Comparison of ENCODE assay signal across 12 cellular contexts in genomic region chr2:233165543-233165894, GRCh38.
"Had no signal": no experiment of that assay in that cellular context is flagged by ENCODE, and none has a peak within 500 bp of the region (broad histone marks: within the 10 kb centered on the region; RNA-seq: fewer than 3 reads in every experiment).

No MANE protein-coding gene starts in this region.

- H3K4me3 Mint-ChIP-seq: activated CD4-positive, alpha-beta T cell treated with anti-CD3 and anti-CD28 coated beads, Interleukin-2, amount 10 ng/mL, durations not matched to agents 24 days and 14 days; endodermal cell; neural progenitor cell had no signal

- H3K9me3 ChIP-seq: breast epithelium, thyroid gland had no signal

- H3K36me3 ChIP-seq: breast epithelium, neural progenitor cell, thyroid gland had no signal

- H3K27me3 ChIP-seq: breast epithelium, neural progenitor cell, thyroid gland had no signal

- H3K4me3 ChIP-seq: neural progenitor cell, thyroid gland had no signal

- H3K27ac ChIP-seq: neural progenitor cell, thyroid gland, VCaP had no signal

- H3K27ac Mint-ChIP-seq: activated CD4-positive, alpha-beta T cell treated with anti-CD3 and anti-CD28 coated beads, Interleukin-2, amount 10 ng/mL, durations not matched to agents 24 days and 14 days; activated naive CD4-positive, alpha-beta T cell treated with anti-CD3 and anti-CD28 coated beads, Interleukin-2, amount 50 U/mL, for 72 hours; endodermal cell; neural progenitor cell had no signal

- DNase-seq: dermis blood vessel endothelial cell, endodermal cell, hippocampal formation, midbrain, retina, T1000 had no signal

- H3K4me1 ChIP-seq: breast epithelium, neural progenitor cell, thyroid gland had no signal

- H3K4me1 Mint-ChIP-seq: activated CD4-positive, alpha-beta T cell treated with anti-CD3 and anti-CD28 coated beads, Interleukin-2, amount 10 ng/mL, durations not matched to agents 24 days and 14 days had no signal

- H3K27me3 Mint-ChIP-seq: activated CD4-positive, alpha-beta T cell treated with anti-CD3 and anti-CD28 coated beads, Interleukin-2, amount 10 ng/mL, durations not matched to agents 24 days and 14 days had no signal

- H3K9me3 Mint-ChIP-seq: activated CD4-positive, alpha-beta T cell treated with anti-CD3 and anti-CD28 coated beads, Interleukin-2, amount 10 ng/mL, durations not matched to agents 24 days and 14 days; activated naive CD4-positive, alpha-beta T cell treated with anti-CD3 and anti-CD28 coated beads, Interleukin-2, amount 50 U/mL, for 72 hours; endodermal cell; neural progenitor cell had no signal

- H3K36me3 Mint-ChIP-seq: neural progenitor cell had no signal
